20 cellular contexts compared by ENCODE assay signal in the genomic region with DNA sequence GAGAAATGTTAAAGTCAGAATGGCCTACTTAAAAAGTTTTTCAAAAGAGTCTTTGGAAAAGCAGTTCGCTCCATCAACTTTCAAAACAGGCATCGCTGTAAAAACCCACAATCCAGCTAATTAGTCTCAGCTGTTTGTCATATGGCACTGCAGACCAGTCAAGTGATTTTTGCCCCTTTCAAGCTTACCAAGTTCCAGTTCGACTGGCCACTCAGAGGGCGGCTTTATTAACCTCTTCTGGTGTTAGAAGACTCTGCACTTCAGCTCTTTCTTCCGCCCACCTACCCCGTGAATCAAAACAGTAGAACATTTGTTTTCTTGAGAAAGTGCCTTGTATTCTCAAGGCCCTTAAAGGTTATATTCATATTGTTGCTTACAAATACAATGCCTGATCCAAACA. TPM values are rescaled to one million over a fixed set of nuclear protein-coding genes. Genes with fewer than 3 reads are reported as not detected.
A peak's percentile ranks its signal among the peaks of the same experiment; 100 is the strongest.
DNase-seq lines count a peak whose midpoint lies in the region; ATAC-seq and TF ChIP-seq lines count a peak whose summit lies in the region.
"Had no signal": no experiment of that assay in that cellular context is flagged by ENCODE, and none has a peak within 500 bp of the region (broad histone marks: within the 10 kb centered on the region; RNA-seq: fewer than 3 reads in every experiment).

No MANE protein-coding gene starts in this region.

- H3K27ac ChIP-seq in foreskin keratinocyte: no peak overlapping the region
- H3K27ac ChIP-seq: gastrocnemius medialis, ovary, upper lobe of right lung had no signal

- ATAC-seq in effector memory CD8-positive, alpha-beta T cell (replicated peaks): no peak
- ATAC-seq in HG02759 (IDR thresholded peaks at IDR 0.05; ENCODE audit: unreplicated experiment) (no peak), foreskin keratinocyte (no peak)
- ATAC-seq: gastrocnemius medialis, right cardiac atrium, upper lobe of right lung had no signal

- no peak for DNase-seq in activated CD4-positive, alpha-beta T cell treated with anti-CD3 and anti-CD28 coated beads, Interleukin-2, amount 10 ng/mL, durations not matched to agents 24 days and 14 days
- no peak for DNase-seq in activated CD4-positive, alpha-beta T cell treated with anti-CD3 and anti-CD28 coated beads, Interleukin-2, amount 50 U/mL, for 1 hour
- DNase-seq in activated CD4-positive, alpha-beta memory T cell treated with anti-CD3 and anti-CD28 coated beads for 36 hours: peak; percentile 40
- DNase-seq in effector memory CD8-positive, alpha-beta T cell: no peak
- DNase-seq in retinal pigment epithelial cell (ENCODE audit: low read depth) (peak; percentile 79), foreskin keratinocyte (no peak)
- DNase-seq in stimulated activated naive CD4-positive, alpha-beta T cell treated with Interleukin-2 at 50 U/mL for 16 hours (lab: John Stamatoyannopoulos, UW): no peak
- DNase-seq: activated naive CD4-positive, alpha-beta T cell treated with anti-CD3 and anti-CD28 coated beads for 36 hours; BE2C; cerebellar nuclear complex; gastrocnemius medialis; HFFc6; MV-4-11; NCI-H187; NCI-H774; ovary; right cardiac atrium; SW 1271; upper lobe of right lung had no signal

- CTCF ChIA-PET in activated CD4-positive, alpha-beta memory T cell treated with anti-CD3 and anti-CD28 coated beads for 36 hours (lab: Charles Lee): interaction anchor here (1.2 to 2.0 kb wide), 2 partner anchors 12 to 13 kb away, joined by 3 to 5 read pairs; no protein-coding TSS in a partner anchor

- H3K4me3 Mint-ChIP-seq in activated CD4-positive, alpha-beta T cell treated with anti-CD3 and anti-CD28 coated beads, Interleukin-2, amount 10 ng/mL, durations not matched to agents 24 days and 14 days: no peak overlapping the region
- H3K4me3 Mint-ChIP-seq in activated CD4-positive, alpha-beta memory T cell treated with anti-CD3 and anti-CD28 coated beads for 36 hours: peak overlapping the region; percentile 7
- H3K4me3 Mint-ChIP-seq in effector memory CD8-positive, alpha-beta T cell: peak overlapping the region; percentile 59 to 66
- H3K4me3 Mint-ChIP-seq: activated naive CD4-positive, alpha-beta T cell treated with anti-CD3 and anti-CD28 coated beads for 36 hours; HFFc6 had no signal

- POLR2A ChIA-PET in activated CD4-positive, alpha-beta memory T cell treated with anti-CD3 and anti-CD28 coated beads for 36 hours (lab: Charles Lee): interaction anchor here (0.8 to 1.2 kb wide), 5 partner anchors 9 to 76 kb away, joined by 3 to 5 read pairs (median 3); no protein-coding TSS in a partner anchor

- TF ChIP-seq CTCF in retinal pigment epithelial cell (conservative IDR thresholded peaks at IDR 0.05; ENCODE audit: low read depth, low read length) (no peak), foreskin keratinocyte (conservative IDR thresholded peaks at IDR 0.05) (no peak)

- H3K9me3 Mint-ChIP-seq in activated CD4-positive, alpha-beta T cell treated with anti-CD3 and anti-CD28 coated beads, Interleukin-2, amount 10 ng/mL, durations not matched to agents 24 days and 14 days: peaks cover 12% of the 10 kb centered on the region
- no peaks in the 10 kb centered on the region for H3K9me3 Mint-ChIP-seq in activated CD4-positive, alpha-beta memory T cell treated with anti-CD3 and anti-CD28 coated beads for 36 hours
- H3K9me3 Mint-ChIP-seq in effector memory CD8-positive, alpha-beta T cell: no peaks in the 10 kb centered on the region
- H3K9me3 Mint-ChIP-seq: activated naive CD4-positive, alpha-beta T cell treated with anti-CD3 and anti-CD28 coated beads for 36 hours; HFFc6 had no signal

- no peaks in the 10 kb centered on the region for H3K27me3 ChIP-seq in foreskin keratinocyte
- H3K27me3 ChIP-seq: BE2C, gastrocnemius medialis, ovary, upper lobe of right lung had no signal

- no peaks in the 10 kb centered on the region for H3K4me1 ChIP-seq in foreskin keratinocyte
- H3K4me1 ChIP-seq: gastrocnemius medialis had no signal

- H3K36me3 Mint-ChIP-seq in activated CD4-positive, alpha-beta T cell treated with anti-CD3 and anti-CD28 coated beads, Interleukin-2, amount 10 ng/mL, durations not matched to agents 24 days and 14 days (ENCODE audit: low read depth): peaks cover 62% of the 10 kb centered on the region
- peaks cover 63% of the 10 kb centered on the region for H3K36me3 Mint-ChIP-seq in activated CD4-positive, alpha-beta memory T cell treated with anti-CD3 and anti-CD28 coated beads for 36 hours
- peaks cover 15% of the 10 kb centered on the region for H3K36me3 Mint-ChIP-seq in effector memory CD8-positive, alpha-beta T cell (ENCODE audit: insufficient read depth)

- peak overlapping the region; percentile 37 for H3K4me3 ChIP-seq in retinal pigment epithelial cell (ENCODE audit: low read length)
- H3K4me3 ChIP-seq: gastrocnemius medialis, ovary, upper lobe of right lung had no signal

- intact Hi-C loops in activated CD4-positive, alpha-beta T cell treated with anti-CD3 and anti-CD28 coated beads, Interleukin-2, amount 10 ng/mL, durations not matched to agents 24 days and 14 days (cut with micrococcal nuclease): loop anchor here (1.0 kb wide), 1 partner anchor 10 kb away; no protein-coding TSS in a partner anchor
- intact Hi-C loops in activated CD4-positive, alpha-beta memory T cell treated with anti-CD3 and anti-CD28 coated beads for 36 hours (cut with micrococcal nuclease): no loop called here

- H3K27ac Mint-ChIP-seq in activated CD4-positive, alpha-beta T cell treated with anti-CD3 and anti-CD28 coated beads, Interleukin-2, amount 10 ng/mL, durations not matched to agents 24 days and 14 days: peak overlapping the region; percentile 71
- H3K27ac Mint-ChIP-seq in activated CD4-positive, alpha-beta memory T cell treated with anti-CD3 and anti-CD28 coated beads for 36 hours: peak overlapping the region; percentile 67
- peak overlapping the region; percentile 93 for H3K27ac Mint-ChIP-seq in effector memory CD8-positive, alpha-beta T cell
- H3K27ac Mint-ChIP-seq: HFFc6 had no signal

- peaks cover 66% of the 10 kb centered on the region for H3K4me1 Mint-ChIP-seq in activated CD4-positive, alpha-beta T cell treated with anti-CD3 and anti-CD28 coated beads, Interleukin-2, amount 10 ng/mL, durations not matched to agents 24 days and 14 days
- H3K4me1 Mint-ChIP-seq in activated CD4-positive, alpha-beta memory T cell treated with anti-CD3 and anti-CD28 coated beads for 36 hours (ENCODE audit: low read depth): peaks cover 87% of the 10 kb centered on the region
- H3K4me1 Mint-ChIP-seq in effector memory CD8-positive, alpha-beta T cell (ENCODE audit: low read depth in 2 of 2): peaks cover 73 to 91% of the 10 kb centered on the region in 2 donors

- H3K27me3 Mint-ChIP-seq in activated CD4-positive, alpha-beta T cell treated with anti-CD3 and anti-CD28 coated beads, Interleukin-2, amount 10 ng/mL, durations not matched to agents 24 days and 14 days: no peaks in the 10 kb centered on the region
- H3K27me3 Mint-ChIP-seq in activated CD4-positive, alpha-beta memory T cell treated with anti-CD3 and anti-CD28 coated beads for 36 hours: no peaks in the 10 kb centered on the region
- H3K27me3 Mint-ChIP-seq in effector memory CD8-positive, alpha-beta T cell: no peaks in the 10 kb centered on the region

RNA-seq across cellular contexts. Expression of a gene that starts 19.3 kb away (rescaled TPM):
- 98.8 and 100 TPM in 2 replicates for total RNA-seq in activated CD4-positive, alpha-beta T cell treated with anti-CD3 and anti-CD28 coated beads, Interleukin-2, amount 10 ng/mL, durations not matched to agents 24 days and 14 days
- 100 to 1,000 TPM; 216 to 217 TPM for total RNA-seq in activated CD4-positive, alpha-beta memory T cell treated with anti-CD3 and anti-CD28 coated beads for 36 hours
- total RNA-seq in foreskin keratinocyte: 8.8 and 11.0 TPM in 2 replicates
- polyA plus RNA-seq in foreskin keratinocyte: 6.7 and 10.2 TPM in 2 replicates

RNA-seq across cellular contexts. Expression of a gene that starts 48.6 kb away (rescaled TPM):
- 9.7 and 10.3 TPM in 2 replicates for total RNA-seq in activated CD4-positive, alpha-beta T cell treated with anti-CD3 and anti-CD28 coated beads, Interleukin-2, amount 10 ng/mL, durations not matched to agents 24 days and 14 days
- 10 to 100 TPM; 10.5 to 11.1 TPM for total RNA-seq in activated CD4-positive, alpha-beta memory T cell treated with anti-CD3 and anti-CD28 coated beads for 36 hours
- total RNA-seq in foreskin keratinocyte: 8.7 TPM in 2 replicates
- 11.4 and 12.3 TPM in 2 replicates for polyA plus RNA-seq in foreskin keratinocyte

RNA-seq across cellular contexts. Expression of a gene that starts 48.7 kb away (rescaled TPM):
- total RNA-seq in activated CD4-positive, alpha-beta T cell treated with anti-CD3 and anti-CD28 coated beads, Interleukin-2, amount 10 ng/mL, durations not matched to agents 24 days and 14 days: 13.3 and 18.6 TPM in 2 replicates
- total RNA-seq in activated CD4-positive, alpha-beta memory T cell treated with anti-CD3 and anti-CD28 coated beads for 36 hours: 10 to 100 TPM; 18.0 to 18.9 TPM
- total RNA-seq in foreskin keratinocyte: 12.7 and 14.9 TPM in 2 replicates
- 9.6 and 11.6 TPM in 2 replicates for polyA plus RNA-seq in foreskin keratinocyte

Comparison
In these comparisons a context has a peak if more than half of its experiments do, and no peak if none do; other contexts are left out.
1. DNase-seq: peak in activated CD4-positive, alpha-beta memory T cell treated with anti-CD3 and anti-CD28 coated beads for 36 hours (single experiment) and retinal pigment epithelial cell (single experiment); none in activated CD4-positive, alpha-beta T cell treated with anti-CD3 and anti-CD28 coated beads, Interleukin-2, amount 10 ng/mL, durations not matched to agents 24 days and 14 days (single experiment), activated CD4-positive, alpha-beta T cell treated with anti-CD3 and anti-CD28 coated beads, Interleukin-2, amount 50 U/mL, for 1 hour (single experiment), effector memory CD8-positive, alpha-beta T cell (0 of 3), stimulated activated naive CD4-positive, alpha-beta T cell treated with Interleukin-2 at 50 U/mL for 16 hours (single experiment) and foreskin keratinocyte (0 of 2).
2. Peak in every context shown above with its lines, with median percentiles within 50 percentile points of each other: H3K27ac Mint-ChIP-seq.